In genomic region chr1:209659909-209660308, GRCh38 we compare ENCODE assay signal across 1 cellular context.
TF ChIP-seq lines count a peak whose summit lies in the region.

No MANE protein-coding gene starts in this region.

TF ChIP-seq in K562, 482 proteins besides CTCF, POLR2A, EP300 and RAD21 (continued from another document and continues in another):
- TF ChIP-seq ZBTB40 (IDR thresholded peaks at IDR 0.05) (no peak), ZBTB40 (CRISPR knock-in tag; IDR thresholded peaks at IDR 0.05) (no peak), KAT2B (IDR thresholded peaks at IDR 0.05; ENCODE audit: low read depth, low read length) (no peak), BCLAF1 (IDR thresholded peaks at IDR 0.05; ENCODE audit: borderline replicate concordance in 1 of 2, control insufficient read depth in 1 of 2, low read depth in 2 of 2, low read length in 1 of 2) (no peak), ZBTB17 (CRISPR knock-in tag; IDR thresholded peaks at IDR 0.05) (no peak), HSF4 (CRISPR knock-in tag; IDR thresholded peaks at IDR 0.05; ENCODE audit: borderline replicate concordance) (no peak), TCF3 (CRISPR knock-in tag; IDR thresholded peaks at IDR 0.05) (no peak), BMI1 (IDR thresholded peaks at IDR 0.05; ENCODE audit: low read length) (no peak), ZNF511 (CRISPR knock-in tag; IDR thresholded peaks at IDR 0.05) (no peak), E2F8 (IDR thresholded peaks at IDR 0.05; ENCODE audit: low read depth, partially characterized antibody) (no peak), ATF2 (CRISPR knock-in tag; IDR thresholded peaks at IDR 0.05) (no peak), ZSCAN29 (IDR thresholded peaks at IDR 0.05) (no peak), POLR2G (IDR thresholded peaks at IDR 0.05; ENCODE audit: low read depth, low read length) (no peak), SRF (CRISPR knock-in tag; IDR thresholded peaks at IDR 0.05) (no peak), C11orf30 (IDR thresholded peaks at IDR 0.05; ENCODE audit: low read depth) (peak; percentile 50; the same call in 1 of the 2 replicates), CBX8 (IDR thresholded peaks at IDR 0.05; ENCODE audit: borderline replicate concordance, extremely low read depth, low read depth, low read length, poor library complexity, severe bottlenecking) (no peak), RCOR1 (IDR thresholded peaks at IDR 0.05; ENCODE audit: borderline replicate concordance in 1 of 2, low read depth in 2 of 2, low read length in 2 of 2) (peak in 1 of 2 experiments; percentile 80; a peak in 2 of 4 replicates), RBM34 (IDR thresholded peaks at IDR 0.05; ENCODE audit: borderline replicate concordance, insufficient read depth, low read length) (no peak), ERF (CRISPR knock-in tag; IDR thresholded peaks at IDR 0.05) (no peak), MTF1 (CRISPR knock-in tag; IDR thresholded peaks at IDR 0.05; ENCODE audit: borderline replicate concordance) (no peak), TFAM (CRISPR knock-in tag; conservative IDR thresholded peaks at IDR 0.05) (no peak), ZNF408 (CRISPR knock-in tag; IDR thresholded peaks at IDR 0.05; ENCODE audit: low read depth) (no peak), NFIC (IDR thresholded peaks at IDR 0.05) (no peak), SP1 (CRISPR knock-in tag; IDR thresholded peaks at IDR 0.05) (no peak), SRSF7 (optimal IDR thresholded peaks at IDR 0.05; ENCODE audit: low read depth, low read length) (no peak), HMG20B (CRISPR knock-in tag; IDR thresholded peaks at IDR 0.05) (no peak), SPI1 (IDR thresholded peaks at IDR 0.05; ENCODE audit: borderline replicate concordance, low read depth, low read length) (peak; percentile 27; the same call in 1 of the 2 replicates), TCF7L2 (IDR thresholded peaks at IDR 0.05; ENCODE audit: low read depth, low read length) (no peak), MBD2 (IDR thresholded peaks at IDR 0.05; ENCODE audit: borderline replicate concordance, low read depth) (no peak), ATF6 (CRISPR knock-in tag; IDR thresholded peaks at IDR 0.05) (no peak), FOXP1 (CRISPR knock-in tag; IDR thresholded peaks at IDR 0.05) (no peak), MAX (CRISPR knock-in tag; IDR thresholded peaks at IDR 0.05) (no peak), MECOM (CRISPR knock-in tag; IDR thresholded peaks at IDR 0.05) (no peak), NKRF (IDR thresholded peaks at IDR 0.05; ENCODE audit: borderline replicate concordance) (no peak), PHTF2 (CRISPR knock-in tag; IDR thresholded peaks at IDR 0.05) (no peak), SMARCB1 (IDR thresholded peaks at IDR 0.05; ENCODE audit: insufficient read length, low read depth) (no peak)
